In genomic region chr4:15638418-15638817, GRCh38 we compare ENCODE assay signal across 2 cellular contexts.
TF ChIP-seq lines count a peak whose summit lies in the region.

No MANE protein-coding gene starts in this region.

TF ChIP-seq in IMR-90, 13 proteins besides CTCF, POLR2A, EP300 and RAD21:
- TF ChIP-seq USF2 (IDR thresholded peaks at IDR 0.05; ENCODE audit: low read depth, low read length) (no peak), MAZ (IDR thresholded peaks at IDR 0.05; ENCODE audit: borderline replicate concordance, low read depth, low read length) (no peak), CEBPB (IDR thresholded peaks at IDR 0.05; ENCODE audit: low read depth, low read length) (peak; percentile 75), FOS (IDR thresholded peaks at IDR 0.05; ENCODE audit: low read depth, low read length) (no peak), NFE2L2 (IDR thresholded peaks at IDR 0.05; ENCODE audit: low read depth, low read length) (no peak), RFX5 (IDR thresholded peaks at IDR 0.05; ENCODE audit: low read depth, low read length) (no peak)

TF ChIP-seq in K562, 482 proteins besides CTCF, POLR2A, EP300 and RAD21:
- TF ChIP-seq CEBPG (CRISPR knock-in tag; IDR thresholded peaks at IDR 0.05) (no peak), CEBPG (tag; conservative IDR thresholded peaks at IDR 0.05 in 1 of 2, IDR thresholded peaks at IDR 0.05 in 1 of 2) (peak in 1 of 2 experiments; percentile 65; a peak in 2 of 4 replicates), CEBPB (tag; IDR thresholded peaks at IDR 0.05) (peak; percentile 56; the same call in 1 of the 2 replicates), SIN3A (IDR thresholded peaks at IDR 0.05; ENCODE audit: borderline replicate concordance in 2 of 2, control insufficient read depth in 1 of 2, low read depth in 2 of 2, low read length in 2 of 2) (no peak), ZNF232 (CRISPR knock-in tag; IDR thresholded peaks at IDR 0.05) (no peak)
